Comparison of ENCODE assay signal across 8 cellular contexts in the genomic region with DNA sequence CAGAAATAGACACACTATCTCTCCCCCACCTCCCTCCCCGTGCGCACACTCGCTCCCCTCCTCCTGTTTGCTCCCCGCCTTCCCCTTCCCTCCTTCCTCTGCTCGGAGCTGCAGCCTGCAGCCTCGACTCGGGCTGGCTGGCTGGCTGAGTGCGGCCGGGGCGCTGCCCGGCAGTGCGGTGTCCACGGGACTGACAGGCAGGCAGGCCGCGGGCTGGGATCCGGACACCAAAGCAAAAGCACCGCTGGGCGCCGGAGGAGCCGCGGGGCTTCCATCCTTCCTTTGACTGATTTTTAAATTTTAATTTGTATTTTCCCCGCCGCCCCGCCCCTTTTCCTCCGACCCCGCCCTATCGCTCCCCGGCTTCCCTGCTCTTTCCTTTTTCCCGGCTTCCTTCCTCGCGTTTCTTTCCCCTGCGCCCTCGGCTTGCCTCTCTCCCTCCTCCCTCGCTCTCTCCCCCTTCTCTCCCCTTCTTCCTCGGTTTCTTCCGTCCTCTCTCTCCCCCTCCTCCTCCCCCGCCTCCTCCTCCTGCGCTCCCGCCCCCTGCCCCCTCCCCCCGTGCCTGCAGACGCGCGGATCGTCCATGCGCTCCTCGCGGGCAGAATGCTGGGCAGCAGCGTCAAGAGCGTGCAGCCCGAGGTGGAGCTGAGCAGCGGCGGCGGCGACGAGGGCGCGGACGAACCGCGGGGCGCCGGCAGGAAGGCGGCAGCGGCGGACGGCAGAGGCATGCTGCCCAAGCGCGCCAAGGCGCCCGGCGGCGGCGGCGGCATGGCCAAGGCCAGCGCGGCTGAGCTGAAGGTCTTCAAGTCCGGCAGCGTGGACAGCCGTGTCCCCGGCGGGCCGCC.
DNase-seq lines count a peak whose midpoint lies in the region; ATAC-seq lines count a peak whose summit lies in the region.

No MANE protein-coding gene starts in this region.

- H2BK15ac ChIP-seq in mesendoderm (replicated peaks; ENCODE audit: low read depth), result no peak overlapping the region

- H2AK5ac ChIP-seq in mesendoderm (ENCODE audit: low read length), result no peak overlapping the region

- H3K18ac ChIP-seq in mesendoderm (ENCODE audit: low read length), result peak overlapping the region; percentile 15

- H3K27ac ChIP-seq in effector memory CD4-positive, alpha-beta T cell (ENCODE audit: insufficient read depth, low read length, poor library complexity, severe bottlenecking), result no peak overlapping the region
- H3K27ac ChIP-seq in mesendoderm (ENCODE audit: low read depth, low read length) (no peak overlapping the region), urinary bladder (ENCODE audit: low read depth) (peak overlapping the region; percentile 40)

- H3K23ac ChIP-seq in mesendoderm (ENCODE audit: low read length), result no peak overlapping the region

- H3K4me1 Mint-ChIP-seq in activated CD4-positive, alpha-beta memory T cell treated with anti-CD3 and anti-CD28 coated beads for 36 hours (ENCODE audit: low read depth), result peaks cover 3% of the 10 kb centered on the region
- H3K4me1 Mint-ChIP-seq in activated CD4-positive, alpha-beta memory T cell treated with anti-CD3 and anti-CD28 coated beads, Interleukin-2, amount 10 ng/mL, durations not matched to agents 7 days and 5 days, result no peaks in the 10 kb centered on the region
- peaks cover 0 to 8% (median 4%) of the 10 kb centered on the region in 4 donors for H3K4me1 Mint-ChIP-seq in naive thymus-derived CD8-positive, alpha-beta T cell

- POLR2A ChIA-PET in activated CD4-positive, alpha-beta memory T cell treated with anti-CD3 and anti-CD28 coated beads for 36 hours (lab: Charles Lee), result no interaction called here
- POLR2A ChIA-PET in activated CD4-positive, alpha-beta memory T cell treated with anti-CD3 and anti-CD28 coated beads, Interleukin-2, amount 10 ng/mL, durations not matched to agents 7 days and 5 days (lab: Charles Lee), result no interaction called here
- POLR2A ChIA-PET in naive thymus-derived CD8-positive, alpha-beta T cell (lab: Charles Lee), result no interaction called here

- no peak overlapping the region for H2BK5ac ChIP-seq in mesendoderm (ENCODE audit: low read length)

- H4K5ac ChIP-seq in mesendoderm (ENCODE audit: low read length), result no peak overlapping the region

- H3K9ac ChIP-seq in mesendoderm (ENCODE audit: low read length), result peak overlapping the region; percentile 66

- peaks cover 45% of the 10 kb centered on the region for H3K27me3 Mint-ChIP-seq in activated CD4-positive, alpha-beta memory T cell treated with anti-CD3 and anti-CD28 coated beads for 36 hours
- H3K27me3 Mint-ChIP-seq in activated CD4-positive, alpha-beta memory T cell treated with anti-CD3 and anti-CD28 coated beads, Interleukin-2, amount 10 ng/mL, durations not matched to agents 7 days and 5 days, result peaks cover 59% of the 10 kb centered on the region
- H3K27me3 Mint-ChIP-seq in naive thymus-derived CD8-positive, alpha-beta T cell, result peaks cover 14 to 60% (median 48%) of the 10 kb centered on the region in 5 donors

- CTCF ChIA-PET in activated CD4-positive, alpha-beta memory T cell treated with anti-CD3 and anti-CD28 coated beads for 36 hours (lab: Charles Lee), result interaction anchor here (0.6 to 1.3 kb wide), 2 partner anchors 25 to 89 kb away, joined by 3 to 6 read pairs; no protein-coding TSS in a partner anchor
- CTCF ChIA-PET in activated CD4-positive, alpha-beta memory T cell treated with anti-CD3 and anti-CD28 coated beads, Interleukin-2, amount 10 ng/mL, durations not matched to agents 7 days and 5 days (lab: Charles Lee), result no interaction called here

- H3K36me3 ChIP-seq in effector memory CD4-positive, alpha-beta T cell (ENCODE audit: control insufficient read depth, insufficient read depth, low read length), result no peaks in the 10 kb centered on the region
- H3K36me3 ChIP-seq in mesendoderm (ENCODE audit: control insufficient read depth, insufficient read depth, low read length) (no peaks in the 10 kb centered on the region), urinary bladder (ENCODE audit: insufficient read depth) (no peaks in the 10 kb centered on the region)

- no peak overlapping the region for H3K27ac Mint-ChIP-seq in activated CD4-positive, alpha-beta memory T cell treated with anti-CD3 and anti-CD28 coated beads for 36 hours
- H3K27ac Mint-ChIP-seq in activated CD4-positive, alpha-beta memory T cell treated with anti-CD3 and anti-CD28 coated beads, Interleukin-2, amount 10 ng/mL, durations not matched to agents 7 days and 5 days, result no peak overlapping the region
- H3K27ac Mint-ChIP-seq in naive thymus-derived CD8-positive, alpha-beta T cell, result no peak overlapping the region

- peak overlapping the region; percentile 86 for H3K56ac ChIP-seq in mesendoderm (ENCODE audit: low read length)

- H3K4me3 Mint-ChIP-seq in activated CD4-positive, alpha-beta memory T cell treated with anti-CD3 and anti-CD28 coated beads for 36 hours, result no peak overlapping the region
- no peak overlapping the region for H3K4me3 Mint-ChIP-seq in activated CD4-positive, alpha-beta memory T cell treated with anti-CD3 and anti-CD28 coated beads, Interleukin-2, amount 10 ng/mL, durations not matched to agents 7 days and 5 days
- peak overlapping the region in 4 of 10 donors; percentile 34 to 48 (median 42) for H3K4me3 Mint-ChIP-seq in naive thymus-derived CD8-positive, alpha-beta T cell

- no peaks in the 10 kb centered on the region for H3K9me3 ChIP-seq in effector memory CD4-positive, alpha-beta T cell (ENCODE audit: control insufficient read depth, low read length)

- no peaks in the 10 kb centered on the region for H3K79me2 ChIP-seq in mesendoderm (ENCODE audit: control insufficient read depth, insufficient read depth, low read length)

- no CpG with 5 or more reads among the region's 82 CpGs for whole genome bisulfite sequencing in mesendoderm (ENCODE audit: extremely low coverage, insufficient coverage, low lambda C conversion rate)
- WGBS in urinary bladder, result 1% methylated on average over 82 of the region's 82 CpGs

- no peaks in the 10 kb centered on the region for H3K79me1 ChIP-seq in mesendoderm (ENCODE audit: low read length)

- peak overlapping the region; percentile 17 for H3K4me3 ChIP-seq in effector memory CD4-positive, alpha-beta T cell (ENCODE audit: insufficient read depth, low read depth, low read length, poor library complexity, severe bottlenecking)
- H3K4me3 ChIP-seq in mesendoderm (ENCODE audit: low read length) (peak overlapping the region; percentile 54), urinary bladder (ENCODE audit: low read depth, low read length) (peak overlapping the region; percentile 52)

- no peaks in the 10 kb centered on the region for H3K9me3 Mint-ChIP-seq in activated CD4-positive, alpha-beta memory T cell treated with anti-CD3 and anti-CD28 coated beads for 36 hours
- no peaks in the 10 kb centered on the region for H3K9me3 Mint-ChIP-seq in activated CD4-positive, alpha-beta memory T cell treated with anti-CD3 and anti-CD28 coated beads, Interleukin-2, amount 10 ng/mL, durations not matched to agents 7 days and 5 days
- H3K9me3 Mint-ChIP-seq in naive thymus-derived CD8-positive, alpha-beta T cell, result peaks cover 0 to 3% (median 0%) of the 10 kb centered on the region in 9 donors

- peak; percentile 17 for DNase-seq in activated CD4-positive, alpha-beta memory T cell treated with anti-CD3 and anti-CD28 coated beads for 36 hours
- DNase-seq in activated CD4-positive, alpha-beta memory T cell treated with anti-CD3 and anti-CD28 coated beads, Interleukin-2, amount 10 ng/mL, durations not matched to agents 7 days and 5 days, result no peak
- DNase-seq in NCI-H774 (lab: John Stamatoyannopoulos, UW) (peak; percentile 54), mesendoderm (peak; percentile 68), mucosa of gallbladder (ENCODE audit: low spot score) (no peak)
- no peak for DNase-seq in effector memory CD4-positive, alpha-beta T cell
- no peak for DNase-seq in naive thymus-derived CD8-positive, alpha-beta T cell

- no peak overlapping the region for H3K4ac ChIP-seq in mesendoderm (ENCODE audit: low read depth, low read length)

- H2BK120ac ChIP-seq in mesendoderm (ENCODE audit: low read depth, low read length), result no peak overlapping the region

- H3K4me2 ChIP-seq in mesendoderm (ENCODE audit: low read length), result peak overlapping the region; percentile 79

- no peaks in the 10 kb centered on the region for H3K36me3 Mint-ChIP-seq in activated CD4-positive, alpha-beta memory T cell treated with anti-CD3 and anti-CD28 coated beads for 36 hours
- H3K36me3 Mint-ChIP-seq in activated CD4-positive, alpha-beta memory T cell treated with anti-CD3 and anti-CD28 coated beads, Interleukin-2, amount 10 ng/mL, durations not matched to agents 7 days and 5 days (ENCODE audit: low read depth), result no peaks in the 10 kb centered on the region
- peaks cover 0 to 3% (median 2%) of the 10 kb centered on the region in 3 donors for H3K36me3 Mint-ChIP-seq in naive thymus-derived CD8-positive, alpha-beta T cell

- peaks cover 10% of the 10 kb centered on the region for H3K27me3 ChIP-seq in effector memory CD4-positive, alpha-beta T cell (replicated peaks; ENCODE audit: control insufficient read depth, insufficient read depth, low read length, poor library complexity, severe bottlenecking)
- H3K27me3 ChIP-seq in mesendoderm (ENCODE audit: insufficient read depth, low read length, poor library complexity), result peaks cover 2% of the 10 kb centered on the region

- no peak for ATAC-seq in naive thymus-derived CD8-positive, alpha-beta T cell

- H3K4me1 ChIP-seq in effector memory CD4-positive, alpha-beta T cell (ENCODE audit: control insufficient read depth, insufficient read depth, low read length, poor library complexity, severe bottlenecking), result peaks cover 5% of the 10 kb centered on the region
- H3K4me1 ChIP-seq in mesendoderm (ENCODE audit: control insufficient read depth, low read depth, low read length) (peaks cover 3% of the 10 kb centered on the region), urinary bladder (ENCODE audit: insufficient read depth) (no peaks in the 10 kb centered on the region)

- no peak overlapping the region for H4K8ac ChIP-seq in mesendoderm (ENCODE audit: low read depth, low read length)

- intact Hi-C loops in activated CD4-positive, alpha-beta memory T cell treated with anti-CD3 and anti-CD28 coated beads for 36 hours (cut with micrococcal nuclease), result no loop called here

Comparison
In these comparisons a context has a peak if more than half of its experiments do, and no peak if none do; other contexts are left out.
1. DNase-seq: peak in activated CD4-positive, alpha-beta memory T cell treated with anti-CD3 and anti-CD28 coated beads for 36 hours (single experiment), NCI-H774 (single experiment) and mesendoderm (single experiment); none in activated CD4-positive, alpha-beta memory T cell treated with anti-CD3 and anti-CD28 coated beads, Interleukin-2, amount 10 ng/mL, durations not matched to agents 7 days and 5 days (single experiment), effector memory CD4-positive, alpha-beta T cell (0 of 3), mucosa of gallbladder (single experiment) and naive thymus-derived CD8-positive, alpha-beta T cell (0 of 10).
2. Peak in every context shown above with its lines, with median percentiles within 50 percentile points of each other: H3K4me3 ChIP-seq.